ENCODE assay signal across 20 cellular contexts in the genomic region with DNA sequence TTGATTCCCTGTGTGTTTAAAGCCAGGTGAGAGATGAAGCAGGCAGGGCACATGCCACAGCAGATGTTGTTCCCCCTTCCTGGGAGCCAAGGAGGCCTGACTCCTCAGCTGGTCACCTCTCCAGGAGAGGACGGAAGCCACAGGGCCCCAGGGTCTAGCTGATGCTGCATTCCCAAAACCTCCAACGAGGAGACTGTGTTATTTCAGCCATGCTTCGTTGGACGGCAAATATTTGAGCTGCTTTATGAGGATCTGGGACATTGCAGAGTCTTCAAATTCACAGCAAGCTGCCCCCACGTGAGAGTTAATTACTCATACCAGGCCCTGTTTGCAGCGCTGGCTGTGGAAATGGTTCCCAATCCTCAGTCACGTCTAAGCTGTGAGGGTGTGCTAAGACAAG.
DNase-seq lines count a peak whose midpoint lies in the region; ATAC-seq and TF ChIP-seq lines count a peak whose summit lies in the region.
"Had no signal": no experiment of that assay in that cellular context is flagged by ENCODE, and none has a peak within 500 bp of the region (broad histone marks: within the 10 kb centered on the region; RNA-seq: fewer than 3 reads in every experiment).

No MANE protein-coding gene starts in this region.

- WGBS in thymus: 90% methylated on average over 7 of the region's 7 CpGs

- no peak overlapping the region for H3K4me3 ChIP-seq in thymus (ENCODE audit: low read length)

- peak; percentile 17 for DNase-seq in NCI-H146 (lab: John Stamatoyannopoulos, UW)
- no peak for DNase-seq in NCI-H146 treated with DMSO at 0.1 percent for 48 hours (lab: John Stamatoyannopoulos, UW; ENCODE audit: unreplicated experiment)
- DNase-seq in left kidney (ENCODE audit: low read depth, low spot score): peak; percentile 96
- no peak for DNase-seq in foreskin melanocyte
- no peak for DNase-seq in amniotic stem cell (lab: John Stamatoyannopoulos, UW)
- DNase-seq: 8988T; activated T-cell treated with anti-CD3 and anti-CD28 coated beads, Interleukin-2, amount 50 U/mL, for 72 hours; Caco-2; effector memory CD4-positive, alpha-beta T cell; HCEC 1CT; naive thymus-derived CD4-positive, alpha-beta T cell; NCI-H2107; NCI-H510A; stimulated activated CD4-positive, alpha-beta T cell treated with anti-CD3 and anti-CD28 coated beads, Interleukin-2, amount 100 ng/mL, for 48 hours; T1000 had no signal

- no peaks in the 10 kb centered on the region for H3K36me3 ChIP-seq in thymus (ENCODE audit: control insufficient read depth, insufficient read depth)

- no peak for TF ChIP-seq CTCF in VCaP (conservative IDR thresholded peaks at IDR 0.05)

- no peaks in the 10 kb centered on the region for H3K27me3 ChIP-seq in thymus (ENCODE audit: control insufficient read depth, insufficient read depth)

- no peak for ATAC-seq in HG02798 (IDR thresholded peaks at IDR 0.05; ENCODE audit: poor library complexity, unreplicated experiment)
- ATAC-seq: activated T-cell treated with anti-CD3 and anti-CD28 coated beads, Interleukin-2, amount 50 U/mL, for 72 hours; naive thymus-derived CD4-positive, alpha-beta T cell had no signal

- no peaks in the 10 kb centered on the region for H3K9me3 ChIP-seq in thymus (ENCODE audit: control insufficient read depth)
- H3K9me3 ChIP-seq: Caco-2 had no signal

- H3K27ac ChIP-seq in VCaP (peak overlapping the region; percentile 52), thymus (ENCODE audit: low read depth) (peak overlapping the region; percentile 12)
- H3K27ac ChIP-seq: parathyroid adenoma, RWPE1 had no signal

- H3K4me1 ChIP-seq in thymus (ENCODE audit: control insufficient read depth, insufficient read depth, low read length): no peaks in the 10 kb centered on the region
- H3K4me1 ChIP-seq: parathyroid adenoma had no signal

Comparison
In these comparisons a context has a peak if more than half of its experiments do, and no peak if none do; other contexts are left out.
1. DNase-seq: peak in NCI-H146 (single experiment) and left kidney (single experiment); none in NCI-H146 treated with DMSO at 0.1 percent for 48 hours (single experiment), foreskin melanocyte (single experiment) and amniotic stem cell (single experiment).